Comparison of ENCODE assay signal across 10 cellular contexts in the genomic region with DNA sequence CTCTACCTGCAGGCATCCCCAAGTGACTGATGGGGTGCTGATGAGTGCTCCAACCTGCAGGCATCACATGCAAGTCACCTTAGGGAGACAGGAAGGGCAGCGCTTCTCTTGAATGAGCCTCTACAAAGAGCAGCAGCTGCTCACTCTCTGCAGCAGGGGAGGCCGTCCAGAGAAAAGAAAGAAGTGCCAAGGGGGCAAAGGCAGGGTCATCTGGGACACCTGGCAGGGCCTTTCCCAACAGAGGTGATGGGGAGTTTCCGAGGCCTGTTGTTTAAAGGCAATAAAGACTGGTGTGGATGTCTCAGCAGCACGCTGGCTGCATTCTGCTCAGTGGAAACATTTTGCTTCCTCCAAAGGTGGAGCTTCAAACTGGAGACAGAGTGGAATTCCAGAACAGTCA.
DNase-seq lines count a peak whose midpoint lies in the region; ATAC-seq lines count a peak whose summit lies in the region.
"Had no signal": no experiment of that assay in that cellular context is flagged by ENCODE, and none has a peak within 500 bp of the region (broad histone marks: within the 10 kb centered on the region; RNA-seq: fewer than 3 reads in every experiment).

No MANE protein-coding gene starts in this region.

- H3K27me3 ChIP-seq in neuronal stem cell (ENCODE audit: control insufficient read depth in 3 of 3, insufficient read depth in 3 of 3, low read depth in 1 of 3, low read length in 3 of 3) = no peaks in the 10 kb centered on the region

- peak; percentile 17 for ATAC-seq in HG03432 (IDR thresholded peaks at IDR 0.05; ENCODE audit: unreplicated experiment)
- no peak for ATAC-seq in activated T-cell treated with anti-CD3 and anti-CD28 coated beads, Interleukin-2, amount 50 U/mL, for 72 hours (replicated peaks in 1 of 2)
- ATAC-seq in naive B cell (ENCODE audit: low read depth in 2 of 2) = peak; percentile 34 to 44
- no peak for ATAC-seq in HG02763 (IDR thresholded peaks at IDR 0.05; ENCODE audit: unreplicated experiment)

- no peak overlapping the region for H3K18ac ChIP-seq in neuronal stem cell (ENCODE audit: low read length)

- no CpG with 5 or more reads among the region's 4 CpGs for WGBS in neuronal stem cell (ENCODE audit: extremely low coverage in 2 of 2, insufficient read length in 2 of 2, insufficient replicate concordance in 1 of 2), 2 donors

- peaks cover 54 to 80% of the 10 kb centered on the region in 2 donors for H3K36me3 Mint-ChIP-seq in activated T-cell treated with anti-CD3 and anti-CD28 coated beads, Interleukin-2, amount 50 U/mL, for 72 hours (ENCODE audit: insufficient read depth in 2 of 2)
- H3K36me3 Mint-ChIP-seq in naive B cell = peaks cover 70 to 75% of the 10 kb centered on the region in 2 donors

- H3K4me3 Mint-ChIP-seq in activated T-cell treated with anti-CD3 and anti-CD28 coated beads, Interleukin-2, amount 50 U/mL, for 72 hours = peak overlapping the region; percentile 80 to 95
- peak overlapping the region; percentile 35 to 88 (median 80) for H3K4me3 Mint-ChIP-seq in naive B cell

- no peak overlapping the region for H3K4ac ChIP-seq in neuronal stem cell (ENCODE audit: low read length)

- no peak overlapping the region for H2BK120ac ChIP-seq in neuronal stem cell (ENCODE audit: low read depth, low read length)

- no peak overlapping the region for H2AFZ ChIP-seq in neuronal stem cell (ENCODE audit: low read length)

- peak overlapping the region; percentile 100 for H3K27ac Mint-ChIP-seq in activated T-cell treated with anti-CD3 and anti-CD28 coated beads, Interleukin-2, amount 50 U/mL, for 72 hours
- peak overlapping the region; percentile 93 to 97 (median 94) for H3K27ac Mint-ChIP-seq in naive B cell

- no peaks in the 10 kb centered on the region for H3K27me3 Mint-ChIP-seq in activated T-cell treated with anti-CD3 and anti-CD28 coated beads, Interleukin-2, amount 50 U/mL, for 72 hours (ENCODE audit: low read depth)
- H3K27me3 Mint-ChIP-seq in naive B cell = no peaks in the 10 kb centered on the region

- H3K79me1 ChIP-seq in neuronal stem cell (ENCODE audit: low read depth, low read length) = no peaks in the 10 kb centered on the region

- H3K14ac ChIP-seq in neuronal stem cell (ENCODE audit: low read length) = no peak overlapping the region

- H3K4me3 ChIP-seq in neuronal stem cell (ENCODE audit: low read length in 2 of 2) = no peak overlapping the region

- no peak overlapping the region for H3K23ac ChIP-seq in neuronal stem cell (ENCODE audit: low read depth, low read length, poor library complexity)

- H2AK5ac ChIP-seq in neuronal stem cell (ENCODE audit: low read depth, low read length) = no peak overlapping the region

- peaks cover 2 to 13% of the 10 kb centered on the region in 2 donors for H3K4me1 ChIP-seq in neuronal stem cell (ENCODE audit: control insufficient read depth in 2 of 2, insufficient read depth in 1 of 2, low read depth in 1 of 2, low read length in 2 of 2)

- H3K9me3 ChIP-seq in neuronal stem cell (replicated peaks in 1 of 2; ENCODE audit: control insufficient read depth in 2 of 2, insufficient read depth in 1 of 2, low read depth in 1 of 2, low read length in 2 of 2) = no peaks in the 10 kb centered on the region

- no peak overlapping the region for H3K4me2 ChIP-seq in neuronal stem cell (ENCODE audit: insufficient read depth, low read length, poor library complexity, severe bottlenecking)

- H3K27ac ChIP-seq in neuronal stem cell (replicated peaks; ENCODE audit: low read length) = no peak overlapping the region

- H2BK15ac ChIP-seq in neuronal stem cell (ENCODE audit: low read length) = no peak overlapping the region

- no peak overlapping the region for H4K8ac ChIP-seq in neuronal stem cell (ENCODE audit: low read depth, low read length)

- peaks cover 99% of the 10 kb centered on the region for H3K4me1 Mint-ChIP-seq in activated T-cell treated with anti-CD3 and anti-CD28 coated beads, Interleukin-2, amount 50 U/mL, for 72 hours (ENCODE audit: low read depth)
- peaks cover 90 to 100% (median 97%) of the 10 kb centered on the region in 3 donors for H3K4me1 Mint-ChIP-seq in naive B cell

- H2BK5ac ChIP-seq in neuronal stem cell (ENCODE audit: low read length) = no peak overlapping the region

- no peak overlapping the region for H4K91ac ChIP-seq in neuronal stem cell (ENCODE audit: low read depth, low read length, poor library complexity)

- no peak overlapping the region for H2BK12ac ChIP-seq in neuronal stem cell (ENCODE audit: low read length)

- no peak overlapping the region for H3K9ac ChIP-seq in neuronal stem cell (ENCODE audit: low read depth, low read length, poor library complexity)

- H3K9me3 Mint-ChIP-seq in activated T-cell treated with anti-CD3 and anti-CD28 coated beads, Interleukin-2, amount 50 U/mL, for 72 hours = no peaks in the 10 kb centered on the region
- H3K9me3 Mint-ChIP-seq in naive B cell = peaks cover 0 to 9% (median 3%) of the 10 kb centered on the region in 7 donors

- peaks cover 0 to 29% of the 10 kb centered on the region in 2 donors for H3K36me3 ChIP-seq in neuronal stem cell (replicated peaks in 1 of 2; ENCODE audit: control insufficient read depth in 2 of 2, insufficient read depth in 2 of 2, low read length in 2 of 2)

- peak; percentile 32 for DNase-seq in GM03348 (ENCODE audit: low spot score)
- DNase-seq in activated T-cell treated with anti-CD3 and anti-CD28 coated beads, Interleukin-2, amount 50 U/mL, for 72 hours = no peak
- DNase-seq in naive B cell = peak; percentile 37
- DNase-seq in NCI-H526 (lab: John Stamatoyannopoulos, UW) = no peak
- DNase-seq in neuronal stem cell (ENCODE audit: low spot score) = no peak
- DNase-seq in GF-D8 (lab: John Stamatoyannopoulos, UW) = no peak
- DNase-seq: GDM1, NCI-H446 treated with DMSO at 0.1 percent for 48 hours had no signal

Comparison
In these comparisons a context has a peak if more than half of its experiments do, and no peak if none do; other contexts are left out.
1. DNase-seq: peak in GM03348 (single experiment) and naive B cell (single experiment); none in activated T-cell treated with anti-CD3 and anti-CD28 coated beads, Interleukin-2, amount 50 U/mL, for 72 hours (0 of 2), NCI-H526 (0 of 2), neuronal stem cell (single experiment) and GF-D8 (single experiment).
2. ATAC-seq: peak in HG03432 (single experiment) and naive B cell (2 of 2); none in activated T-cell treated with anti-CD3 and anti-CD28 coated beads, Interleukin-2, amount 50 U/mL, for 72 hours (0 of 2) and HG02763 (single experiment).